Comparison of ENCODE assay signal across 1 cellular context in genomic region chr1:63969461-63969893, GRCh38.
TF ChIP-seq lines count a peak whose summit lies in the region.

No MANE protein-coding gene starts in this region.

TF ChIP-seq in HepG2, 621 proteins besides CTCF, POLR2A, EP300 and RAD21 (continued from another document):
- TF ChIP-seq AHDC1 (CRISPR knock-in tag; IDR thresholded peaks at IDR 0.05; ENCODE audit: borderline replicate concordance) (no peak), SALL2 (CRISPR knock-in tag; IDR thresholded peaks at IDR 0.05) (no peak), CBFB (CRISPR knock-in tag; IDR thresholded peaks at IDR 0.05) (no peak), NCOA5 (CRISPR knock-in tag; IDR thresholded peaks at IDR 0.05) (no peak), ZNF792 (CRISPR knock-in tag; IDR thresholded peaks at IDR 0.05) (no peak), ZNF350 (CRISPR knock-in tag; IDR thresholded peaks at IDR 0.05; ENCODE audit: borderline replicate concordance, low read depth) (no peak), ZSCAN25 (CRISPR knock-in tag; IDR thresholded peaks at IDR 0.05) (no peak), ZNF317 (CRISPR knock-in tag; IDR thresholded peaks at IDR 0.05) (no peak), ZBTB8A (CRISPR knock-in tag; IDR thresholded peaks at IDR 0.05; ENCODE audit: borderline replicate concordance, low read depth) (no peak)
- TF ChIP-seq, protein P1, sequence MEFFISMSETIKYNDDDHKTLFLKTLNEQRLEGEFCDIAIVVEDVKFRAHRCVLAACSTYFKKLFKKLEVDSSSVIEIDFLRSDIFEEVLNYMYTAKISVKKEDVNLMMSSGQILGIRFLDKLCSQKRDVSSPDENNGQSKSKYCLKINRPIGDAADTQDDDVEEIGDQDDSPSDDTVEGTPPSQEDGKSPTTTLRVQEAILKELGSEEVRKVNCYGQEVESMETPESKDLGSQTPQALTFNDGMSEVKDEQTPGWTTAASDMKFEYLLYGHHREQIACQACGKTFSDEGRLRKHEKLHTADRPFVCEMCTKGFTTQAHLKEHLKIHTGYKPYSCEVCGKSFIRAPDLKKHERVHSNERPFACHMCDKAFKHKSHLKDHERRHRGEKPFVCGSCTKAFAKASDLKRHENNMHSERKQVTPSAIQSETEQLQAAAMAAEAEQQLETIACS (CRISPR knock-in tag; IDR thresholded peaks at IDR 0.05): no peak
